Comparison of ENCODE assay signal across 28 cellular contexts in genomic region chr11:95728790-95729189, GRCh38.
"Had no signal": no experiment of that assay in that cellular context is flagged by ENCODE, and none has a peak within 500 bp of the region (broad histone marks: within the 10 kb centered on the region; RNA-seq: fewer than 3 reads in every experiment).

No MANE protein-coding gene starts in this region.

- ATAC-seq: stimulated activated effector memory CD8-positive, alpha-beta T cell treated with anti-CD3 and anti-CD28 coated beads, Interleukin-12 subunit alpha, Interleukin-12 subunit beta, amount 100 ng/mL, for 72 hours; stimulated activated memory B cell treated with anti-CD40 and anti-IgM and Interleukin-4, amounts not matched to agents 10 μg/mL and 1 μg/mL and 100 μg/mL, for 72 hours; stimulated activated naive B cell treated with anti-CD40 and anti-IgM and Interleukin-4, amounts not matched to agents 10 μg/mL and 1 μg/mL and 100 μg/mL, for 72 hours; stimulated activated naive CD8-positive, alpha-beta T cell treated with anti-CD3 and anti-CD28 coated beads, Interleukin-15, amount 100 ng/mL, for 72 hours; stimulated activated naive CD8-positive, alpha-beta T cell treated with anti-CD3 and anti-CD28 coated beads, Interleukin-15, Interleukin-2, amounts not matched to agents 100 U/mL and 50 U/mL, for 24 hours; upper lobe of right lung had no signal

- H3K36me3 Mint-ChIP-seq: stimulated activated effector memory CD8-positive, alpha-beta T cell treated with anti-CD3 and anti-CD28 coated beads, Interleukin-12 subunit alpha, Interleukin-12 subunit beta, amount 100 ng/mL, for 72 hours; stimulated activated memory B cell treated with anti-CD40 and anti-IgM and Interleukin-4, amounts not matched to agents 10 μg/mL and 1 μg/mL and 100 μg/mL, for 72 hours; type B pancreatic cell had no signal

- FAIRE-seq: urothelium cell line had no signal

- H3K4me1 ChIP-seq: suprapubic skin, thyroid gland, transverse colon, upper lobe of left lung, upper lobe of right lung, uterus, vagina had no signal

- H3K4me3 ChIP-seq: stomach, suprapubic skin, testis, thoracic aorta, thyroid gland, tibial artery, tibial nerve, transverse colon, upper lobe of left lung, upper lobe of right lung, uterus, vagina had no signal

- DNase-seq: stimulated activated CD4-positive, alpha-beta T cell treated with anti-CD3 and anti-CD28 coated beads, Interleukin-2, amount 100 ng/mL, for 48 hours; stimulated activated CD4-positive, alpha-beta T cell treated with anti-CD3 and anti-CD28 coated beads, Interleukin-4, amount 100 ng/mL, for 1 hour; stimulated activated CD4-positive, alpha-beta T cell treated with anti-CD3 and anti-CD28 coated beads, Interleukin-4, amount 100 ng/mL, for 24 hours; stimulated activated CD4-positive, alpha-beta T cell treated with anti-CD3 and anti-CD28 coated beads, Interleukin-4, amount 100 ng/mL, for 4 hours; stimulated activated CD8-positive, alpha-beta memory T cell treated with anti-CD3 and anti-CD28 coated beads, Interleukin-4, amount 100 ng/mL, for 48 hours; stimulated activated naive B cell treated with anti-CD40 and anti-IgM and Interleukin-4, amounts not matched to agents 10 μg/mL and 1 μg/mL and 100 μg/mL, for 72 hours; stimulated activated naive CD4-positive, alpha-beta T cell; stimulated activated naive CD4-positive, alpha-beta T cell treated with Interleukin-2 at 50 U/mL for 16 hours; stimulated activated naive CD8-positive, alpha-beta T cell treated with anti-CD3 and anti-CD28 coated beads, Interleukin-15, amount 100 ng/mL, for 72 hours; stimulated activated naive CD8-positive, alpha-beta T cell treated with anti-CD3 and anti-CD28 coated beads, Interleukin-15, Interleukin-2, amounts not matched to agents 100 U/mL and 50 U/mL, for 24 hours; stomach; substantia nigra; testis; thyroid gland; tibial artery; transverse colon; upper lobe of left lung; upper lobe of right lung; uterus had no signal

- H3K9me3 Mint-ChIP-seq: stimulated activated effector memory CD8-positive, alpha-beta T cell treated with anti-CD3 and anti-CD28 coated beads, Interleukin-12 subunit alpha, Interleukin-12 subunit beta, amount 100 ng/mL, for 72 hours; stimulated activated naive CD8-positive, alpha-beta T cell treated with anti-CD3 and anti-CD28 coated beads, Interleukin-15, Interleukin-2, amounts not matched to agents 100 ng/mL and 50 ng/mL, for 24 hours; type B pancreatic cell had no signal

- H3K4me1 Mint-ChIP-seq: stimulated activated effector memory CD8-positive, alpha-beta T cell treated with anti-CD3 and anti-CD28 coated beads, Interleukin-12 subunit alpha, Interleukin-12 subunit beta, amount 100 ng/mL, for 72 hours; stimulated activated memory B cell treated with anti-CD40 and anti-IgM and Interleukin-4, amounts not matched to agents 10 μg/mL and 1 μg/mL and 100 μg/mL, for 72 hours; stimulated activated naive CD8-positive, alpha-beta T cell treated with anti-CD3 and anti-CD28 coated beads, Interleukin-15, amount 100 ng/mL, for 72 hours had no signal

- H3K36me3 ChIP-seq: stomach, suprapubic skin, thoracic aorta, thyroid gland, tibial artery, tibial nerve, transverse colon, upper lobe of left lung, upper lobe of right lung, uterus, vagina had no signal

- H3K27me3 ChIP-seq: stomach, suprapubic skin, testis, thyroid gland, tibial artery, tibial nerve, transverse colon, upper lobe of left lung, upper lobe of right lung, uterus, vagina had no signal

- H3K4me3 Mint-ChIP-seq: stimulated activated effector memory CD8-positive, alpha-beta T cell treated with anti-CD3 and anti-CD28 coated beads, Interleukin-12 subunit alpha, Interleukin-12 subunit beta, amount 100 ng/mL, for 72 hours; stimulated activated memory B cell treated with anti-CD40 and anti-IgM and Interleukin-4, amounts not matched to agents 10 μg/mL and 1 μg/mL and 100 μg/mL, for 72 hours; stimulated activated naive B cell treated with anti-CD40 and anti-IgM and Interleukin-4, amounts not matched to agents 10 μg/mL and 1 μg/mL and 100 μg/mL, for 72 hours; stimulated activated naive CD8-positive, alpha-beta T cell treated with anti-CD3 and anti-CD28 coated beads, Interleukin-15, amount 100 ng/mL, for 72 hours; stimulated activated naive CD8-positive, alpha-beta T cell treated with anti-CD3 and anti-CD28 coated beads, Interleukin-15, Interleukin-2, amounts not matched to agents 100 ng/mL and 50 ng/mL, for 24 hours; type B pancreatic cell had no signal

- H3K27ac Mint-ChIP-seq: stimulated activated effector memory CD8-positive, alpha-beta T cell treated with anti-CD3 and anti-CD28 coated beads, Interleukin-12 subunit alpha, Interleukin-12 subunit beta, amount 100 ng/mL, for 72 hours; stimulated activated memory B cell treated with anti-CD40 and anti-IgM and Interleukin-4, amounts not matched to agents 10 μg/mL and 1 μg/mL and 100 μg/mL, for 72 hours; stimulated activated naive B cell treated with anti-CD40 and anti-IgM and Interleukin-4, amounts not matched to agents 10 μg/mL and 1 μg/mL and 100 μg/mL, for 72 hours; stimulated activated naive CD8-positive, alpha-beta T cell treated with anti-CD3 and anti-CD28 coated beads, Interleukin-15, amount 100 ng/mL, for 72 hours; stimulated activated naive CD8-positive, alpha-beta T cell treated with anti-CD3 and anti-CD28 coated beads, Interleukin-15, Interleukin-2, amounts not matched to agents 100 ng/mL and 50 ng/mL, for 24 hours; type B pancreatic cell had no signal

- H3K27ac ChIP-seq: stomach, suprapubic skin, testis, thoracic aorta, thyroid gland, tibial nerve, transverse colon, upper lobe of left lung, upper lobe of right lung, uterus, vagina had no signal

- H3K27me3 Mint-ChIP-seq: stimulated activated memory B cell treated with anti-CD40 and anti-IgM and Interleukin-4, amounts not matched to agents 10 μg/mL and 1 μg/mL and 100 μg/mL, for 72 hours; stimulated activated naive B cell treated with anti-CD40 and anti-IgM and Interleukin-4, amounts not matched to agents 10 μg/mL and 1 μg/mL and 100 μg/mL, for 72 hours; stimulated activated naive CD8-positive, alpha-beta T cell treated with anti-CD3 and anti-CD28 coated beads, Interleukin-15, Interleukin-2, amounts not matched to agents 100 ng/mL and 50 ng/mL, for 24 hours; type B pancreatic cell had no signal

- H3K9me3 ChIP-seq: stomach, suprapubic skin, testis, thoracic aorta, thyroid gland, tibial artery, tibial nerve, transverse colon, upper lobe of left lung, upper lobe of right lung, uterus, vagina had no signal
